16 cellular contexts compared by ENCODE assay signal in genomic region chr1:178279287-178279686, GRCh38.
"Had no signal": no experiment of that assay in that cellular context is flagged by ENCODE, and none has a peak within 500 bp of the region (broad histone marks: within the 10 kb centered on the region; RNA-seq: fewer than 3 reads in every experiment).

No MANE protein-coding gene starts in this region.

- H3K9me3 Mint-ChIP-seq: activated CD4-positive, alpha-beta memory T cell treated with anti-CD3 and anti-CD28 coated beads for 36 hours; activated naive CD4-positive, alpha-beta T cell treated with anti-CD3 and anti-CD28 coated beads, Interleukin-2, amount 50 U/mL, for 72 hours; activated T-cell treated with anti-CD3 and anti-CD28 coated beads, Interleukin-2, amount 50 U/mL, for 24 hours; stimulated activated memory B cell treated with anti-CD40 and anti-IgM and Interleukin-4, amounts not matched to agents 10 μg/mL and 1 μg/mL and 100 μg/mL, for 72 hours had no signal

- H3K4me3 Mint-ChIP-seq: activated CD4-positive, alpha-beta memory T cell treated with anti-CD3 and anti-CD28 coated beads for 36 hours; activated CD4-positive, alpha-beta T cell treated with anti-CD3 and anti-CD28 coated beads for 36 hours; activated T-cell treated with anti-CD3 and anti-CD28 coated beads, Interleukin-2, amount 50 U/mL, for 24 hours; naive thymus-derived CD4-positive, alpha-beta T cell; stimulated activated memory B cell treated with anti-CD40 and anti-IgM and Interleukin-4, amounts not matched to agents 10 μg/mL and 1 μg/mL and 100 μg/mL, for 72 hours had no signal

- H3K27me3 Mint-ChIP-seq: activated CD4-positive, alpha-beta memory T cell treated with anti-CD3 and anti-CD28 coated beads for 36 hours; activated CD4-positive, alpha-beta T cell treated with anti-CD3 and anti-CD28 coated beads for 36 hours; activated T-cell treated with anti-CD3 and anti-CD28 coated beads, Interleukin-2, amount 50 U/mL, for 24 hours; stimulated activated memory B cell treated with anti-CD40 and anti-IgM and Interleukin-4, amounts not matched to agents 10 μg/mL and 1 μg/mL and 100 μg/mL, for 72 hours had no signal

- H3K27ac ChIP-seq: coronary artery, gastrocnemius medialis, heart left ventricle, pancreas, vagina, WERI-Rb-1 had no signal

- ATAC-seq: activated CD4-positive, alpha-beta T cell treated with anti-CD3 and anti-CD28 coated beads for 36 hours; activated naive CD4-positive, alpha-beta T cell treated with anti-CD3 and anti-CD28 coated beads, Interleukin-2, amount 50 U/mL, for 72 hours; gastrocnemius medialis; heart left ventricle; mucosa of descending colon; naive thymus-derived CD4-positive, alpha-beta T cell; pancreas; stimulated activated memory B cell treated with anti-CD40 and anti-IgM and Interleukin-4, amounts not matched to agents 10 μg/mL and 1 μg/mL and 100 μg/mL, for 72 hours had no signal

- H3K27ac Mint-ChIP-seq: activated CD4-positive, alpha-beta memory T cell treated with anti-CD3 and anti-CD28 coated beads for 36 hours; activated CD4-positive, alpha-beta T cell treated with anti-CD3 and anti-CD28 coated beads for 36 hours; activated naive CD4-positive, alpha-beta T cell treated with anti-CD3 and anti-CD28 coated beads, Interleukin-2, amount 50 U/mL, for 72 hours; activated T-cell treated with anti-CD3 and anti-CD28 coated beads, Interleukin-2, amount 50 U/mL, for 24 hours; naive thymus-derived CD4-positive, alpha-beta T cell; stimulated activated memory B cell treated with anti-CD40 and anti-IgM and Interleukin-4, amounts not matched to agents 10 μg/mL and 1 μg/mL and 100 μg/mL, for 72 hours had no signal

- H3K4me1 Mint-ChIP-seq: activated CD4-positive, alpha-beta T cell treated with anti-CD3 and anti-CD28 coated beads for 36 hours; stimulated activated memory B cell treated with anti-CD40 and anti-IgM and Interleukin-4, amounts not matched to agents 10 μg/mL and 1 μg/mL and 100 μg/mL, for 72 hours had no signal

- DNase-seq: activated CD4-positive, alpha-beta memory T cell treated with anti-CD3 and anti-CD28 coated beads for 36 hours; activated CD4-positive, alpha-beta T cell treated with anti-CD3 and anti-CD28 coated beads for 36 hours; activated effector memory CD4-positive, alpha-beta T cell treated with Interleukin-2 at 50 U/mL for 16 hours; activated T-cell treated with anti-CD3 and anti-CD28 coated beads, Interleukin-2, amount 50 U/mL, for 24 hours; caudate nucleus; effector CD4-positive, alpha-beta T cell; gastrocnemius medialis; heart left ventricle; mucosa of descending colon; naive thymus-derived CD4-positive, alpha-beta T cell; pancreas; WERI-Rb-1 had no signal

- H3K36me3 Mint-ChIP-seq: activated CD4-positive, alpha-beta memory T cell treated with anti-CD3 and anti-CD28 coated beads for 36 hours; activated naive CD4-positive, alpha-beta T cell treated with anti-CD3 and anti-CD28 coated beads, Interleukin-2, amount 50 U/mL, for 72 hours; naive thymus-derived CD4-positive, alpha-beta T cell; stimulated activated memory B cell treated with anti-CD40 and anti-IgM and Interleukin-4, amounts not matched to agents 10 μg/mL and 1 μg/mL and 100 μg/mL, for 72 hours had no signal
